In the genomic region with DNA sequence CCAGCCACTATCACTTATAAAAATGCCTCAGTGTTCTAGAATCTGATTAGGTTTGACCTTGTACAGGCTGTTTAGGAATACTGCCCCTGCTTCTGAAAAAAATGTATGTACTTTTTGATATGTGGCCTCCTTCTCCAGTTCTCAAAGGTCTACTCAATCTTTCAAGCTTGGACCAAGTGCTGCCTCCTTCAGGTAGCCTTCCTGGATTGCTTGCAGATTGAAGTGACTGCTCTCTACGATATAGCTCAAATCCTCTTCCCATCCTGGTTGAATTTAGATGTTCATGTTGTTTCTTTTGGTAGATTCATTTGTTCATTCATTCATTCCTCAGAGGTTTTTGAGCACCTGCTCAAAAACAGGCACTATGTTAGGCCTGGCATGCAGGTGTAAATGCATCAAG, we compare ENCODE assay signal across 14 cellular contexts.
DNase-seq lines count a peak whose midpoint lies in the region; ATAC-seq, FAIRE-seq and TF ChIP-seq lines count a peak whose summit lies in the region.
"Had no signal": no experiment of that assay in that cellular context is flagged by ENCODE, and none has a peak within 500 bp of the region (broad histone marks: within the 10 kb centered on the region; RNA-seq: fewer than 3 reads in every experiment).

No MANE protein-coding gene starts in this region.

- peak overlapping the region in 8 of 11 experiments; percentile 24 to 76 (median 64); a peak in 13 of 22 replicates for H3K4me2 ChIP-seq in BLaER1 treated with 17β-estradiol and CSF1 and Interleukin-3, amounts not matched to agents 10 nM and 100 nM
- no peak overlapping the region for H3K4me2 ChIP-seq in H9 (ENCODE audit: insufficient read depth, insufficient read length, low read length)
- H3K4me2 ChIP-seq in K562 (ENCODE audit: insufficient read depth, low read length), result no peak overlapping the region

- H3K14ac ChIP-seq in H9 (ENCODE audit: insufficient read depth, low read length), result no peak overlapping the region

- TF ChIP-seq CTCF in H9 (conservative IDR thresholded peaks at IDR 0.05) (peak; percentile 34; the same call in 2 of the 3 replicates), K562 (IDR thresholded peaks at IDR 0.05 in 2 of 3, conservative IDR thresholded peaks at IDR 0.05 in 1 of 3; ENCODE audit: insufficient read depth in 2 of 3, low read depth in 1 of 3, low read length in 3 of 3) (no peak)

- no peak overlapping the region for H3K27ac ChIP-seq in BLaER1 treated with 17β-estradiol and CSF1 and Interleukin-3, amounts not matched to agents 10 nM and 100 nM
- no peak overlapping the region for H3K27ac ChIP-seq in H9 (ENCODE audit: insufficient read length, low read depth, low read length)
- H3K27ac ChIP-seq in K562 (ENCODE audit: extremely low read depth, low read depth, low read length), result no peak overlapping the region

- no peak for TF ChIP-seq POLR2A in K562 (conservative IDR thresholded peaks at IDR 0.05)

- H3K79me1 ChIP-seq in H9 (ENCODE audit: insufficient read depth, low read depth, low read length, poor library complexity, severe bottlenecking), result no peaks in the 10 kb centered on the region

- CTCF ChIA-PET in K562 (lab: Yijun Ruan, JAX; ENCODE audit: low intra/inter-chr PET ratio), result no interaction called here

- H3K9ac ChIP-seq in BLaER1 treated with 17β-estradiol and CSF1 and Interleukin-3, amounts not matched to agents 10 nM and 100 nM, result no peak overlapping the region
- H3K9ac ChIP-seq in H9 (ENCODE audit: extremely low read depth, insufficient read length, low read length), result no peak overlapping the region
- no peak overlapping the region for H3K9ac ChIP-seq in K562 (ENCODE audit: insufficient read depth in 1 of 2, low read depth in 2 of 2, low read length in 2 of 2)

- H3K4me1 ChIP-seq in BLaER1 treated with 17β-estradiol and CSF1 and Interleukin-3, amounts not matched to agents 10 nM and 100 nM, result peaks cover 7 to 19% (median 13%) of the 10 kb centered on the region in 10 experiments; a peak in 19 of 20 replicates
- H3K4me1 ChIP-seq in H9 (ENCODE audit: insufficient read depth, low read length) (no peaks in the 10 kb centered on the region), K562 (replicated peaks in 1 of 2; ENCODE audit: control insufficient read depth in 2 of 2, insufficient read depth in 2 of 2, low read length in 2 of 2) (no peaks in the 10 kb centered on the region)
- H3K4me1 ChIP-seq: HAP-1 had no signal

- no peak overlapping the region for H2AK5ac ChIP-seq in H9 (ENCODE audit: insufficient read length, low read length)

- no CpG with 5 or more reads among the region's 1 CpG for WGBS in H9 (ENCODE audit: extremely low coverage, insufficient read length, low lambda C conversion rate)
- WGBS in K562 (ENCODE audit: insufficient coverage, low coverage, missing lambda C conversion rate), result 6% methylated on average over 1 of the region's 1 CpG

- no peak overlapping the region for H3K18ac ChIP-seq in H9 (ENCODE audit: insufficient read length, low read depth, low read length)

- no TSS peak for BruUV-seq in K562 (replicated peaks; lab: Mats Ljungman, UMichigan)

- H2BK5ac ChIP-seq in H9 (ENCODE audit: insufficient read length, low read length), result no peak overlapping the region

- no peak overlapping the region for H4K91ac ChIP-seq in H9 (ENCODE audit: insufficient read length, low read depth, low read length)

- no peak overlapping the region for H3K27ac Mint-ChIP-seq in H9
- H3K27ac Mint-ChIP-seq: B cell; CD4-positive, alpha-beta memory T cell; HFFc6 had no signal

- H4K20me1 ChIP-seq in BLaER1 treated with 17β-estradiol and CSF1 and Interleukin-3, amounts not matched to agents 10 nM and 100 nM, result no peaks in the 10 kb centered on the region
- H4K20me1 ChIP-seq in H9 (ENCODE audit: control insufficient read depth, insufficient read depth, insufficient read length), result no peaks in the 10 kb centered on the region
- peaks cover 7% of the 10 kb centered on the region; the same call in 1 of the 2 replicates for H4K20me1 ChIP-seq in K562 (replicated peaks; ENCODE audit: control insufficient read depth, insufficient read depth, low read length)

- no peak for TF ChIP-seq RAD21 in K562 (CRISPR knock-in tag; conservative IDR thresholded peaks at IDR 0.05 in 1 of 2, IDR thresholded peaks at IDR 0.05 in 1 of 2)

- H2BK12ac ChIP-seq in H9 (ENCODE audit: insufficient read length, low read depth, low read length), result no peak overlapping the region

- intact Hi-C loops in K562 (cut with micrococcal nuclease), result no loop called here
- intact Hi-C loops in posterior vena cava (cut with DNase I), result no loop called here

- ATAC-seq in K562, result no peak

- H4K8ac ChIP-seq in H9 (replicated peaks; ENCODE audit: insufficient read length, low read depth, low read length), result no peak overlapping the region

- H2BK20ac ChIP-seq in H9 (ENCODE audit: low read depth, low read length, poor library complexity, severe bottlenecking), result no peak overlapping the region

- no peaks in the 10 kb centered on the region for H3K79me2 ChIP-seq in H9 (ENCODE audit: insufficient read depth, low read length)
- no peaks in the 10 kb centered on the region for H3K79me2 ChIP-seq in K562 (ENCODE audit: control insufficient read depth, insufficient read depth, low read length)

- no peak overlapping the region for H4K5ac ChIP-seq in H9 (ENCODE audit: insufficient read length, low read depth, low read length)

- no peak overlapping the region for H2BK15ac ChIP-seq in H9 (ENCODE audit: low read depth, low read length)

- DNase-seq in H9, result no peak
- DNase-seq in K562 (ENCODE audit: extremely low read depth in 1 of 4, low spot score in 3 of 4), result no peak
- no peak for DNase-seq in putamen (ENCODE audit: low spot score)
- DNase-seq in NCI-H1417 (lab: John Stamatoyannopoulos, UW), result no peak
- DNase-seq in posterior vena cava (ENCODE audit: low spot score), result no peak
- DNase-seq: C1 segment of cervical spinal cord; Calu3; CD4-positive, alpha-beta memory T cell; HFFc6 had no signal

- H3K9me1 ChIP-seq in K562 (ENCODE audit: control insufficient read depth, insufficient read depth, low read length), result no peaks in the 10 kb centered on the region

- peaks cover 18% of the 10 kb centered on the region for H3K27me3 Mint-ChIP-seq in H9 (ENCODE audit: low read depth)

- H3K23me2 ChIP-seq in H9 (ENCODE audit: insufficient read length, low read depth, low read length, poor library complexity, severe bottlenecking), result no peaks in the 10 kb centered on the region

- H2AFZ ChIP-seq in H9 (ENCODE audit: low read length) (no peak overlapping the region), K562 (ENCODE audit: low read depth, low read length) (no peak overlapping the region)

- TF ChIP-seq EP300 in K562 (IDR thresholded peaks at IDR 0.05; ENCODE audit: low read length), result no peak

- H3K4ac ChIP-seq in H9 (ENCODE audit: low read depth, low read length), result no peak overlapping the region

- in situ Hi-C loops in K562 (cut with MboI), result no loop called here

- H3K9me3 ChIP-seq in BLaER1 treated with 17β-estradiol and CSF1 and Interleukin-3, amounts not matched to agents 10 nM and 100 nM (replicated peaks in 1 of 11), result peaks cover 0 to 5% (median 0%) of the 10 kb centered on the region in 11 experiments; a peak in 2 of 22 replicates
- H3K9me3 ChIP-seq in H9 (ENCODE audit: control insufficient read depth, low read depth, low read length) (no peaks in the 10 kb centered on the region), K562 (replicated peaks; ENCODE audit: control insufficient read depth, insufficient read depth, low read depth, low read length) (no peaks in the 10 kb centered on the region)
- H3K9me3 ChIP-seq: HAP-1 had no signal

- H3K27me3 ChIP-seq in BLaER1 treated with 17β-estradiol and CSF1 and Interleukin-3, amounts not matched to agents 10 nM and 100 nM, result no peaks in the 10 kb centered on the region
- no peaks in the 10 kb centered on the region for H3K27me3 ChIP-seq in H9 (ENCODE audit: insufficient read depth, low read length)
- H3K27me3 ChIP-seq in K562 (ENCODE audit: control insufficient read depth in 2 of 2, insufficient read depth in 2 of 2, low read length in 2 of 2), result peaks cover 16 to 45% of the 10 kb centered on the region in 2 experiments; a peak in 4 of 5 replicates

- H3K4me3 ChIP-seq in BLaER1 treated with 17β-estradiol and CSF1 and Interleukin-3, amounts not matched to agents 10 nM and 100 nM, result no peak overlapping the region
- H3K4me3 ChIP-seq in K562, result no peak overlapping the region
- H3K4me3 ChIP-seq: HAP-1 had no signal

- no peak overlapping the region for H3T11ph ChIP-seq in H9 (ENCODE audit: low read length)

- no peaks in the 10 kb centered on the region for H3K36me3 ChIP-seq in BLaER1 treated with 17β-estradiol and CSF1 and Interleukin-3, amounts not matched to agents 10 nM and 100 nM
- H3K36me3 ChIP-seq in K562 (ENCODE audit: control insufficient read depth, insufficient read depth, low read length), result no peaks in the 10 kb centered on the region
- H3K36me3 ChIP-seq: HAP-1 had no signal

- H3K4me3 Mint-ChIP-seq in H9, result no peak overlapping the region
- H3K4me3 Mint-ChIP-seq: B cell; CD4-positive, alpha-beta memory T cell; HFFc6 had no signal

- no peak overlapping the region for H3K56ac ChIP-seq in H9 (ENCODE audit: insufficient read length, low read depth, low read length)

- H3K4me1 Mint-ChIP-seq in H9, result no peaks in the 10 kb centered on the region
- H3K4me1 Mint-ChIP-seq: B cell; CD4-positive, alpha-beta memory T cell had no signal

- POLR2A ChIA-PET in K562 (lab: Yijun Ruan, JAX), result no interaction called here

- H2BK120ac ChIP-seq in H9 (ENCODE audit: low read depth, low read length, poor library complexity, severe bottlenecking), result no peak overlapping the region

- H3K36me3 Mint-ChIP-seq in H9 (ENCODE audit: insufficient read depth in 1 of 3, low read depth in 3 of 3), result no peaks in the 10 kb centered on the region
- H3K36me3 Mint-ChIP-seq: CD4-positive, alpha-beta memory T cell had no signal

- peaks cover 0 to 3% of the 10 kb centered on the region in 2 experiments; a peak in 3 of 5 replicates for H3K9me3 Mint-ChIP-seq in H9
- H3K9me3 Mint-ChIP-seq: HFFc6 had no signal

- FAIRE-seq in K562 (lab: Jason Lieb, UNC), result no peak
- FAIRE-seq: G401.6, GM12892 had no signal

- H3K23ac ChIP-seq in H9 (ENCODE audit: insufficient read length, low read depth, low read length), result no peak overlapping the region

TF ChIP-seq in K562, 482 proteins besides CTCF, POLR2A, EP300 and RAD21 (continues in another document):
- no peak for TF ChIP-seq ELF2 (CRISPR knock-in tag; IDR thresholded peaks at IDR 0.05)
- 0 out of 2 replicates have a peak, but pooled peaks have one; percentile 46 for TF ChIP-seq ZNF24 (IDR thresholded peaks at IDR 0.05)
- TF ChIP-seq ZBED1 (IDR thresholded peaks at IDR 0.05), result no peak
- TF ChIP-seq ZFP36 (IDR thresholded peaks at IDR 0.05; ENCODE audit: low read depth, low read length, partially characterized antibody), result peak; percentile 95
- TF ChIP-seq RBM25 (IDR thresholded peaks at IDR 0.05; ENCODE audit: low read depth, low read length, severe bottlenecking), result peak; percentile 41
- no peak for TF ChIP-seq ZC3H8 (IDR thresholded peaks at IDR 0.05)

Comparison
In these comparisons a context has a peak if more than half of its experiments do, and no peak if none do; other contexts are left out.
1. H3K4me2 ChIP-seq: peak in BLaER1 treated with 17β-estradiol and CSF1 and Interleukin-3, amounts not matched to agents 10 nM and 100 nM (8 of 11); none in H9 (single experiment) and K562 (single experiment).